14 cellular contexts compared by ENCODE assay signal in genomic region chr2:36351291-36352023, GRCh38. TPM values are rescaled to one million over a fixed set of nuclear protein-coding genes. Genes with fewer than 3 reads are reported as not detected.
DNase-seq lines count a peak whose midpoint lies in the region; ATAC-seq and TF ChIP-seq lines count a peak whose summit lies in the region.
"Had no signal": no experiment of that assay in that cellular context is flagged by ENCODE, and none has a peak within 500 bp of the region (broad histone marks: within the 10 kb centered on the region; RNA-seq: fewer than 3 reads in every experiment).

No MANE protein-coding gene starts in this region.

- TF ChIP-seq POLR2A in testis (IDR thresholded peaks at IDR 0.05): no peak

- H2BK12ac ChIP-seq in trophoblast cell (ENCODE audit: low read length): no peak overlapping the region

- peaks cover 12% of the 10 kb centered on the region for H3K79me1 ChIP-seq in trophoblast cell (ENCODE audit: low read length)

- H4K20me1 ChIP-seq in PC-9 (ENCODE audit: insufficient read depth): no peaks in the 10 kb centered on the region

- H3K18ac ChIP-seq in trophoblast cell (ENCODE audit: low read length): no peak overlapping the region

- POLR2A ChIA-PET in PC-9 (lab: Charles Lee; ENCODE audit: unreplicated experiment): no interaction called here

- H3K4me2 ChIP-seq in PC-9: peak overlapping the region; percentile 41
- no peak overlapping the region for H3K4me2 ChIP-seq in trophoblast cell (ENCODE audit: low read length)

- intact Hi-C loops in PC-9 (cut with micrococcal nuclease; ENCODE audit: unreplicated experiment): loop anchor here (1.0 to 10.0 kb wide), 4 partner anchors 108 to 477 kb away; no protein-coding TSS in a partner anchor
- intact Hi-C loops in testis (cut with DNase I; ENCODE audit: low total_unique reads): loop anchor here (10.0 kb wide), 1 partner anchor 153 kb away; no protein-coding TSS in a partner anchor

- peak overlapping the region; percentile 5; the same call in 1 of the 2 replicates for H3K27ac Mint-ChIP-seq in HFFc6

- WGBS in trophoblast cell (ENCODE audit: extremely low coverage, insufficient coverage, insufficient read length): no CpG with 5 or more reads among the region's 5 CpGs
- 77 to 80% methylated on average over 5 of the region's 5 CpGs for WGBS in testis, 2 donors

- ATAC-seq in GM18909 (IDR thresholded peaks at IDR 0.05; ENCODE audit: poor library complexity, unreplicated experiment): no peak
- ATAC-seq in GM21825 (IDR thresholded peaks at IDR 0.05; ENCODE audit: unreplicated experiment): no peak
- ATAC-seq: Right ventricle myocardium inferior had no signal

- H3K9me3 ChIP-seq in PC-9 (ENCODE audit: insufficient read depth, low read depth) (no peaks in the 10 kb centered on the region), trophoblast cell (ENCODE audit: insufficient read depth, low read depth, low read length) (no peaks in the 10 kb centered on the region), testis (no peaks in the 10 kb centered on the region)
- H3K9me3 ChIP-seq: Peyer's patch had no signal

- H2BK5ac ChIP-seq in trophoblast cell (ENCODE audit: low read depth, low read length, poor library complexity): no peak overlapping the region

- no peak overlapping the region for H3K23ac ChIP-seq in trophoblast cell (ENCODE audit: low read length)

- H3K9me2 ChIP-seq in PC-9 (ENCODE audit: insufficient read depth): no peaks in the 10 kb centered on the region

- BruUV-seq in PC-9 (replicated peaks; lab: Mats Ljungman, UMichigan): no TSS peak

- H2AK5ac ChIP-seq in trophoblast cell (ENCODE audit: low read length): no peak overlapping the region

- no peak overlapping the region for H4K91ac ChIP-seq in trophoblast cell (ENCODE audit: low read depth, low read length)

- TF ChIP-seq CTCF in HFFc6 (IDR thresholded peaks at IDR 0.05) (no peak), PC-9 (conservative IDR thresholded peaks at IDR 0.05) (no peak), testis (IDR thresholded peaks at IDR 0.05) (no peak)

- no peak overlapping the region for H4K12ac ChIP-seq in trophoblast cell (ENCODE audit: low read depth, low read length)

- no peaks in the 10 kb centered on the region for H3F3A ChIP-seq in PC-9 (ENCODE audit: insufficient read depth, low read depth)

- H3K36me3 ChIP-seq in PC-9 (ENCODE audit: low read depth) (no peaks in the 10 kb centered on the region), trophoblast cell (ENCODE audit: control insufficient read depth in 1 of 2, insufficient read depth in 2 of 2, low read length in 2 of 2) (no peaks in the 10 kb centered on the region), testis (ENCODE audit: low read depth, missing control alignments) (no peaks in the 10 kb centered on the region)
- H3K36me3 ChIP-seq: Peyer's patch had no signal

- no peak overlapping the region for H3K14ac ChIP-seq in trophoblast cell (ENCODE audit: low read length)

- H3K4me3 Mint-ChIP-seq in HFFc6: no peak overlapping the region
- H3K4me3 Mint-ChIP-seq: CD8-positive, alpha-beta memory T cell had no signal

- peaks cover 31% of the 10 kb centered on the region for H3K4me1 ChIP-seq in PC-9 (replicated peaks; ENCODE audit: insufficient read depth)
- peaks cover 2 to 5% of the 10 kb centered on the region in 2 experiments for H3K4me1 ChIP-seq in trophoblast cell (ENCODE audit: control insufficient read depth in 1 of 2, insufficient read depth in 2 of 2, low read length in 2 of 2)
- H3K4me1 ChIP-seq in testis: peaks cover 14% of the 10 kb centered on the region
- H3K4me1 ChIP-seq: Peyer's patch had no signal

- H3K27me3 Mint-ChIP-seq in HFFc6 (ENCODE audit: insufficient read depth): peaks cover 1% of the 10 kb centered on the region; the same call in 1 of the 2 replicates
- H3K27me3 Mint-ChIP-seq: CD8-positive, alpha-beta memory T cell had no signal

- no peak overlapping the region for H2BK120ac ChIP-seq in trophoblast cell (ENCODE audit: insufficient read depth, low read length, poor library complexity)

- CTCF ChIA-PET in PC-9 (lab: Charles Lee): no interaction called here

- no peaks in the 10 kb centered on the region for H3K9me3 Mint-ChIP-seq in HFFc6
- H3K9me3 Mint-ChIP-seq: CD8-positive, alpha-beta memory T cell had no signal

- H3K36me3 Mint-ChIP-seq in HFFc6 (ENCODE audit: low read depth): peaks cover 12% of the 10 kb centered on the region

- peak overlapping the region; percentile 36; the same call in 1 of the 2 replicates for H3K27ac ChIP-seq in PC-9
- H3K27ac ChIP-seq in trophoblast cell (ENCODE audit: low read depth, low read length): no peak overlapping the region
- H3K27ac ChIP-seq in testis: no peak overlapping the region
- H3K27ac ChIP-seq: Peyer's patch, SK-N-MC had no signal

- peaks cover 54% of the 10 kb centered on the region for H3K4me1 Mint-ChIP-seq in HFFc6 (ENCODE audit: low read depth)

- H2AFZ ChIP-seq in PC-9 (no peak overlapping the region), trophoblast cell (ENCODE audit: insufficient read depth, low read length, poor library complexity) (no peak overlapping the region)

- no peak overlapping the region for H4K8ac ChIP-seq in trophoblast cell (ENCODE audit: low read depth, low read length)

- no peak overlapping the region for H3K4ac ChIP-seq in trophoblast cell (ENCODE audit: low read depth, low read length)

- DNase-seq in CD1c-positive myeloid dendritic cell (ENCODE audit: extremely low spot score) (peak; percentile 61), HFFc6 (no peak), PC-9 (peak in 1 of 2 experiments; percentile 85), trophoblast cell (peak; percentile 91 to 97), testis (no peak)
- DNase-seq: GDM1, NCI-H1092, Peyer's patch had no signal

- H3K4me3 ChIP-seq in PC-9: no peak overlapping the region
- no peak overlapping the region for H3K4me3 ChIP-seq in trophoblast cell (ENCODE audit: low read depth, low read length)
- no peak overlapping the region for H3K4me3 ChIP-seq in testis
- H3K4me3 ChIP-seq: GM12878, Peyer's patch, SK-N-MC had no signal

- H3K79me2 ChIP-seq in PC-9 (ENCODE audit: low read depth) (peaks cover 15% of the 10 kb centered on the region), trophoblast cell (ENCODE audit: control insufficient read depth, insufficient read depth, low read length, poor library complexity) (peaks cover 12% of the 10 kb centered on the region)

- H3K27me3 ChIP-seq in PC-9 (ENCODE audit: insufficient read depth, low read depth) (no peaks in the 10 kb centered on the region), trophoblast cell (ENCODE audit: insufficient read depth, low read length) (no peaks in the 10 kb centered on the region), testis (no peaks in the 10 kb centered on the region)
- H3K27me3 ChIP-seq: Peyer's patch had no signal

- no peak overlapping the region for H3K9ac ChIP-seq in trophoblast cell (ENCODE audit: low read length)

RNA-seq across cellular contexts. Expression of gene CRIM1, which starts 4.1 kb away (rescaled TPM):
- total RNA-seq in HFFc6 (2021; fragmentation: NEBNext Ultra II Directional; extraction: Animal tissue kit (Norgen Biotek cat#: 25700)): 100 to 1,000 TPM; 731 to 946 (median 839) TPM
- total RNA-seq in PC-9 (2021) (133 and 154 TPM in 2 replicates), testis (10 to 100 TPM; 68.4 to 94.1 TPM)
- 49.0 and 54.7 TPM in 2 replicates for polyA plus RNA-seq in trophoblast cell (2013)
- 38.2 TPM for polyA plus RNA-seq in testis (ENCODE audit: insufficient read depth, low read depth, low replicate concordance)

Comparison
In these comparisons a context has a peak if more than half of its experiments do, and no peak if none do; other contexts are left out.
1. DNase-seq: peak in CD1c-positive myeloid dendritic cell (single experiment) and trophoblast cell (2 of 2); none in HFFc6 (single experiment) and testis (single experiment).